7 cellular contexts compared by ENCODE assay signal in genomic region chr6:101018157-101018556, GRCh38.
"Had no signal": no experiment of that assay in that cellular context is flagged by ENCODE, and none has a peak within 500 bp of the region (broad histone marks: within the 10 kb centered on the region; RNA-seq: fewer than 3 reads in every experiment).

No MANE protein-coding gene starts in this region.

- H3K27me3 Mint-ChIP-seq: IgD-negative memory B cell had no signal

- H3K27ac Mint-ChIP-seq: GM23338, H9, IgD-negative memory B cell had no signal

- H3K4me3 Mint-ChIP-seq: GM23338, H9, IgD-negative memory B cell had no signal

- H3K27ac ChIP-seq: KMS-11 had no signal

- H3K4me1 Mint-ChIP-seq: GM23338, H9, IgD-negative memory B cell had no signal

- H3K4me3 ChIP-seq: GM23338 had no signal

- ATAC-seq: GM23338, HCT116, HepG2 had no signal

- H2AFZ ChIP-seq: GM23338 had no signal

- H3K36me3 Mint-ChIP-seq: IgD-negative memory B cell had no signal

- H3K4me2 ChIP-seq: GM23338, KMS-11 had no signal

- H3K9ac ChIP-seq: KMS-11 had no signal

- DNase-seq: H9, KBM-7 had no signal

- H3K9me3 Mint-ChIP-seq: GM23338, H9 had no signal
